10 cellular contexts compared by ENCODE assay signal in the genomic region with DNA sequence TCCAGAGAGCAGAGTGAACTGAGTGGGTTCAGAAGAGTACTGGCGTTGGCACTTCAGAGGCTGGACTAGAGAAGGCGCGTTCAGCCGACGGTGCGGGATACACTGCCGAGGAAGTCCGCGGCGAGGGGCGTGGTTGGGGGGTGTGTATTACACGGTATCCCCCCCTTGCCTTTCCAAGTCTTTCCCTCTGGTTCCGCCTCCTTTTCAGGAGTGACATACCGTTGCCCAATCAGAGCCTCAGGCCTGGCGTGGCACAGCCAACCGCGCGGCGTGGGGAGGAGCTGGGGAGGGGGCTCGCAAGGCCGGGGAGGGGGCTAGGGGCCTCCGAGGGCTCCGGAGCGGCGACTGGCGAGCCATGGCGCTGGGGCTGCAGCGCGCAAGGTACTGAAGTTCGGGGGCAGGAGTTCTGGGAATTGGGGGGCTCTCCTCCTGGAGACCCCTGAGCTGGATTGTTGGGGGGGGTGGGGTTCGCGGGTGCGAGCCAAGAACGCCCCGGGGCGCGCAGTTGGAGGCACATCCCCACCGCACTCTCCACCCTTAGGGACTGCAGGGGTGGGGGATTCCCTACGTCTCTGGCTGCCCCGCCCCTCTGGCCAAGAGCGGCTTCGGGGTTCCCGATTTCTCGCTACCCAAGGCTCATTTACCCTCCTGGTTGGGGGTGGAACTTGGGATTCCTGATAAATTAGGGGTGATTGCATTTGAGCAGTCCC. TPM values are rescaled to one million over a fixed set of nuclear protein-coding genes. Genes with fewer than 3 reads are reported as not detected.
DNase-seq lines count a peak whose midpoint lies in the region; ATAC-seq, FAIRE-seq and TF ChIP-seq lines count a peak whose summit lies in the region.
"Had no signal": no experiment of that assay in that cellular context is flagged by ENCODE, and none has a peak within 500 bp of the region (broad histone marks: within the 10 kb centered on the region; RNA-seq: fewer than 3 reads in every experiment).

Gene HIF3A, plus strand, starts transcription at position 321 of the 710 bp plus-strand sequence. Its CDS starts 35 bp downstream, at position 356.

- peak within 1 kb of the TSS; percentile 96 for H3K27ac ChIP-seq in cingulate gyrus (ENCODE audit: low read depth, low read length)
- H3K27ac ChIP-seq in HepG2 (ENCODE audit: extremely low read length, insufficient read depth, low read length), result no peak within 1 kb of the TSS
- peak within 1 kb of the TSS; percentile 64 for H3K27ac ChIP-seq in substantia nigra (ENCODE audit: low read depth, low read length, poor library complexity, severe bottlenecking)

- intact Hi-C loops in HepG2 (cut with micrococcal nuclease; ENCODE audit: unreplicated experiment), result no loop called here

- no peak for TF ChIP-seq CTCF in HepG2 (CRISPR knock-in tag; IDR thresholded peaks at IDR 0.05)

- no peaks in the 10 kb centered on the region for H3K9me3 ChIP-seq in HepG2 (ENCODE audit: low read length)

- CTCF ChIA-PET in HepG2 (lab: Yijun Ruan, JAX; ENCODE audit: low intra/inter-chr PET ratio, low total read pairs), result no interaction called here

- POLR2A ChIA-PET in HepG2 (lab: Yijun Ruan, JAX), result no interaction called here

- H4K20me1 ChIP-seq in HepG2 (ENCODE audit: insufficient read depth, low read length), result no peaks in the 10 kb centered on the region

- peaks cover 57% of the 10 kb centered on the region for H3K4me1 ChIP-seq in HepG2 (ENCODE audit: insufficient read depth, low read length)

- peak within 1 kb of the TSS in 2 of 3 experiments; percentile 39 to 50; a peak in 3 of 6 replicates for H3K4me3 ChIP-seq in HepG2 (replicated peaks in 1 of 3; ENCODE audit: insufficient read depth in 1 of 3, low read depth in 2 of 3, low read length in 3 of 3)

- H3K79me2 ChIP-seq in HepG2 (ENCODE audit: insufficient read depth, low read length), result no peaks in the 10 kb centered on the region

- in situ Hi-C loops in HepG2 (cut with HindIII; ENCODE audit: extremely low pct_ligation_motif_present, low pct_unique_long_range_greater_than_20kb), result loop anchor here (5.0 kb wide), 1 partner anchor 190 kb away; no protein-coding TSS in a partner anchor

- peaks cover 0 to 6% of the 10 kb centered on the region in 2 experiments; a peak in 1 of 5 replicates for H3K27me3 ChIP-seq in HepG2 (ENCODE audit: control insufficient read depth in 1 of 2, insufficient read depth in 2 of 2, low read length in 2 of 2)

- TF ChIP-seq POLR2A in HepG2 (IDR thresholded peaks at IDR 0.05; ENCODE audit: insufficient read depth in 1 of 2, low read depth in 2 of 2, low read length in 2 of 2), result no peak

- 11% methylated on average over 23 of the region's 44 CpGs for WGBS in HepG2 (ENCODE audit: low lambda C conversion rate)

- no peak within 1 kb of the TSS for H2AFZ ChIP-seq in HepG2 (ENCODE audit: low read length)

- H3K9ac ChIP-seq in HepG2 (ENCODE audit: insufficient read depth, low read depth, low read length), result no peak within 1 kb of the TSS

- no peak for ATAC-seq in HepG2
- ATAC-seq in activated CD4-positive, CD25-positive, alpha-beta regulatory T cell treated with anti-CD3 and anti-CD28 coated beads, Interleukin-2, amount 50 U/mL, for 24 hours, result no peak

- TF ChIP-seq RAD21 in HepG2 (CRISPR knock-in tag; IDR thresholded peaks at IDR 0.05), result no peak

- DNase-seq in NCI-H1930 (lab: John Stamatoyannopoulos, UW) (peak; percentile 87 to 93), HepG2 (ENCODE audit: low spot score) (no peak), substantia nigra (lab: John Stamatoyannopoulos, UW) (peak in 34 of 49 donors; percentile 8 to 70 (median 46)), COR-L47 (lab: John Stamatoyannopoulos, UW) (no peak), DMS53 (lab: John Stamatoyannopoulos, UW) (no peak), T-helper 1 cell (no peak)

- FAIRE-seq in HepG2 (lab: Jason Lieb, UNC), result no peak
- FAIRE-seq: keratinocyte had no signal

- no peaks in the 10 kb centered on the region for H3K36me3 ChIP-seq in HepG2 (replicated peaks in 1 of 2; ENCODE audit: control insufficient read depth in 1 of 2, insufficient read depth in 2 of 2, low read length in 2 of 2)

- no TSS peak for BruUV-seq in HepG2 (replicated peaks; lab: Mats Ljungman, UMichigan)

- H3K4me2 ChIP-seq in HepG2 (ENCODE audit: low read depth, low read length), result peak within 1 kb of the TSS; percentile 63; the same call in 1 of the 2 replicates

- TF ChIP-seq EP300 in HepG2 (IDR thresholded peaks at IDR 0.05; ENCODE audit: low read depth in 2 of 2, low read length in 2 of 2), result no peak
- TF ChIP-seq EP300 in HepG2 (CRISPR knock-in tag; IDR thresholded peaks at IDR 0.05; ENCODE audit: borderline replicate concordance), result no peak

TF ChIP-seq in HepG2, 621 proteins besides CTCF, POLR2A, EP300 and RAD21 (continues in another document):
- no peak for TF ChIP-seq ZFAT (CRISPR knock-in tag; conservative IDR thresholded peaks at IDR 0.05)
- peak; percentile 72 for TF ChIP-seq NFYC (CRISPR knock-in tag; IDR thresholded peaks at IDR 0.05)
- peak; percentile 39 for TF ChIP-seq PATZ1 (CRISPR knock-in tag; IDR thresholded peaks at IDR 0.05)
- TF ChIP-seq MIXL1 (CRISPR knock-in tag; IDR thresholded peaks at IDR 0.05), result no peak
- TF ChIP-seq BHLHE40 (IDR thresholded peaks at IDR 0.05; ENCODE audit: low read length), result no peak
- TF ChIP-seq, protein P1, sequence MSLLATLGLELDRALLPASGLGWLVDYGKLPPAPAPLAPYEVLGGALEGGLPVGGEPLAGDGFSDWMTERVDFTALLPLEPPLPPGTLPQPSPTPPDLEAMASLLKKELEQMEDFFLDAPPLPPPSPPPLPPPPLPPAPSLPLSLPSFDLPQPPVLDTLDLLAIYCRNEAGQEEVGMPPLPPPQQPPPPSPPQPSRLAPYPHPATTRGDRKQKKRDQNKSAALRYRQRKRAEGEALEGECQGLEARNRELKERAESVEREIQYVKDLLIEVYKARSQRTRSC (CRISPR knock-in tag; IDR thresholded peaks at IDR 0.05; ENCODE audit: low read depth), result no peak
- no peak for TF ChIP-seq TOPORS (CRISPR knock-in tag; IDR thresholded peaks at IDR 0.05)
- TF ChIP-seq CCDC6 (CRISPR knock-in tag; IDR thresholded peaks at IDR 0.05), result no peak
- peak; percentile 80 for TF ChIP-seq SP2 (CRISPR knock-in tag; IDR thresholded peaks at IDR 0.05)
- no peak for TF ChIP-seq THRA (CRISPR knock-in tag; IDR thresholded peaks at IDR 0.05; ENCODE audit: borderline replicate concordance)
- TF ChIP-seq ZNF598 (CRISPR knock-in tag; IDR thresholded peaks at IDR 0.05; ENCODE audit: borderline replicate concordance), result no peak
- TF ChIP-seq GPN1 (CRISPR knock-in tag; IDR thresholded peaks at IDR 0.05; ENCODE audit: borderline replicate concordance), result no peak
- TF ChIP-seq NFE2 (CRISPR knock-in tag; IDR thresholded peaks at IDR 0.05), result no peak

RNA-seq across cellular contexts. Expression of gene HIF3A, which starts in this region (rescaled TPM):
- total RNA-seq in HepG2 (2016; rRNA removed; fragmentation: Illumina TruSeq; extraction: Trizol), result 0.09 TPM in 1 of 2 replicates, not detected in the other
- not detected in 2 replicates for total RNA-seq in HepG2 (2016; cell fraction: cytosol; rRNA removed; fragmentation: Illumina TruSeq; extraction: Trizol; ENCODE audit: low read depth)
- total RNA-seq in HepG2 (2016; cell fraction: insoluble cytoplasmic fraction; rRNA removed; fragmentation: Illumina TruSeq; extraction: Trizol), result not detected in 2 replicates
- not detected in 2 replicates for total RNA-seq in HepG2 (2016; cell fraction: membrane; rRNA removed; fragmentation: Illumina TruSeq; extraction: Trizol)
- not detected in 2 replicates for total RNA-seq in HepG2 (2016; cell fraction: nucleus; rRNA removed; fragmentation: Illumina TruSeq; extraction: Trizol)
- 0.22 and 0.38 TPM in 2 replicates for polyA plus RNA-seq in HepG2 (2011; rRNA removed)
- polyA plus RNA-seq in HepG2 (2011; cell fraction: cytosol; rRNA removed), result 0.13 and 0.36 TPM in 2 replicates
- 2.3 and 2.4 TPM in 2 replicates for polyA plus RNA-seq in HepG2 (2011; cell fraction: nucleus; rRNA removed)
- 1.6 and 4.3 TPM in 2 replicates for polyA plus RNA-seq in HepG2 (2012)
- polyA plus RNA-seq in HepG2 (2016; cell fraction: cytosol; fragmentation: Illumina TruSeq; extraction: Trizol; ENCODE audit: low read depth), result not detected in 2 replicates
- not detected in 2 replicates for polyA plus RNA-seq in HepG2 (2016; cell fraction: insoluble cytoplasmic fraction; fragmentation: Illumina TruSeq; extraction: Trizol; ENCODE audit: low read depth)
- polyA plus RNA-seq in HepG2 (2016; cell fraction: membrane; fragmentation: Illumina TruSeq; extraction: Trizol; ENCODE audit: low read depth), result not detected in 2 replicates
- polyA plus RNA-seq in HepG2 (2016; cell fraction: nucleus; fragmentation: Illumina TruSeq; extraction: Trizol; ENCODE audit: insufficient read depth, low read depth), result 0.52 TPM in 1 of 2 replicates, not detected in the other
- 0.72 and 0.87 TPM in 2 replicates for polyA minus RNA-seq in HepG2 (2011; rRNA and poly(A)+ RNA removed; ENCODE audit: low replicate concordance)
- polyA minus RNA-seq in HepG2 (2011; cell fraction: cytosol; rRNA and poly(A)+ RNA removed), result 0.62 and 1.3 TPM in 2 replicates
- 0.64 and 0.87 TPM in 2 replicates for polyA minus RNA-seq in HepG2 (2011; cell fraction: nucleus; rRNA and poly(A)+ RNA removed)
- total RNA-seq: T-helper 2 cell treated with Interferon-gamma antibody and Interleukin-4, amounts not matched to agents 100 ng/mL and 5 ng/mL, for 36 hours had no signal

Comparison
In these comparisons a context has a peak if more than half of its experiments do, and no peak if none do; other contexts are left out.
1. DNase-seq: peak in NCI-H1930 (2 of 2) and substantia nigra (34 of 49); none in HepG2 (single experiment), COR-L47 (single experiment), DMS53 (single experiment) and T-helper 1 cell (0 of 5).